ENCODE assay signal across 1 cellular context in genomic region chr1:146012703-146013565, GRCh38.
TF ChIP-seq lines count a peak whose summit lies in the region.

No MANE protein-coding gene starts in this region.

TF ChIP-seq in HEK293, 187 proteins besides CTCF, POLR2A, EP300 and RAD21 (continued from another document):
- TF ChIP-seq ZNF488 (tag by site-specific recombination; IDR thresholded peaks at IDR 0.05) (no peak), ZNF561 (tag by site-specific recombination; IDR thresholded peaks at IDR 0.05; ENCODE audit: borderline replicate concordance) (no peak), ZNF555 (tag by site-specific recombination; conservative IDR thresholded peaks at IDR 0.05) (no peak), ZSCAN23 (tag by site-specific recombination; IDR thresholded peaks at IDR 0.05) (no peak), SETDB1 (IDR thresholded peaks at IDR 0.05; ENCODE audit: insufficient read length, low read length) (no peak), ZNF280D (tag by site-specific recombination; IDR thresholded peaks at IDR 0.05) (no peak), KLF10 (tag by site-specific recombination; IDR thresholded peaks at IDR 0.05) (peak; percentile 38; the same call in 1 of the 2 replicates), ZNF629 (tag by site-specific recombination; IDR thresholded peaks at IDR 0.05) (peak; percentile 51), ZNF2 (tag by site-specific recombination; IDR thresholded peaks at IDR 0.05) (peak; percentile 35; the same call in 1 of the 2 replicates), ZNF366 (tag by site-specific recombination; conservative IDR thresholded peaks at IDR 0.05) (peak; percentile 66), ZNF341 (tag by site-specific recombination; IDR thresholded peaks at IDR 0.05; ENCODE audit: low read depth) (no peak), ZBTB17 (tag by site-specific recombination; IDR thresholded peaks at IDR 0.05) (peak; percentile 43; the same call in 1 of the 2 replicates), ZNF692 (tag by site-specific recombination; IDR thresholded peaks at IDR 0.05) (0 out of 2 replicates have a peak, but pooled peaks have one; percentile 41), ZBTB1 (tag by site-specific recombination; IDR thresholded peaks at IDR 0.05) (no peak), ZNF394 (tag by site-specific recombination; IDR thresholded peaks at IDR 0.05; ENCODE audit: borderline replicate concordance) (peak; percentile 39), ZIC2 (tag by site-specific recombination; IDR thresholded peaks at IDR 0.05) (no peak), MZF1 (tag by site-specific recombination; IDR thresholded peaks at IDR 0.05; ENCODE audit: borderline replicate concordance) (0 out of 2 replicates have a peak, but pooled peaks have one; percentile 19), ZNF18 (tag by site-specific recombination; IDR thresholded peaks at IDR 0.05) (no peak), ZNF624 (tag by site-specific recombination; IDR thresholded peaks at IDR 0.05) (no peak), ZBTB48 (tag by site-specific recombination; IDR thresholded peaks at IDR 0.05) (no peak)
